In the genomic region with DNA sequence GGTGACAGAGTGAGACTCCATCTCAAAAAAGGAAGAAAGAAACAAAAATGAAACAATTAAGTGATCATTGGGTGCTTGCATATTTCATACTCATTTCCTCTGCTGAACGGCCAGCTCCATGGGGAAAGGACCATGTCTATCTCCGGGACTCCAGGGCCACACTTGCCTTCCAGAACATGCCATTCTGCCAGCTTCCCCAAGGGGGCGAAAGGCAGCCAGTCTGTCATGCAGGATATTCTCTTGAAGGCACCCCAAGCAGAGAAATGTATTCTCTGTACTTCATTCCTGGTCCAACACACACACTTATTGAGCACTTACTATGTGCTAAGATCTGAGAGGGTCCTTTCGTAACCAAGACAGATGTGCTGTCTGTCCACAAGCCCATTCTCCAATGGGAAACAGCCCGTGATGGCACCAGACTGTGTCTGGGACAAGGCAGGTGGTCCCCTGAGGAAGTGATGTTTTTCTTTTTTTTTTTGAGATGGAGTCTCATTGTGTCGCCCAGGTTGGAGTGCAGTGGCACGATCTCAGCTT, we compare ENCODE assay signal across 1 cellular context.
TF ChIP-seq lines count a peak whose summit lies in the region.

No MANE protein-coding gene starts in this region.

TF ChIP-seq in H1, 55 proteins besides CTCF, POLR2A, EP300 and RAD21:
- TF ChIP-seq ZNF274 (IDR thresholded peaks at IDR 0.05; ENCODE audit: borderline replicate concordance, extremely low read depth, low read length) (no peak), SUZ12 (IDR thresholded peaks at IDR 0.05; ENCODE audit: low read length) (no peak), GABPA (IDR thresholded peaks at IDR 0.05; ENCODE audit: borderline replicate concordance, insufficient read depth, low read length) (no peak), BCL11A (IDR thresholded peaks at IDR 0.05; ENCODE audit: low read depth in 2 of 2, low read length in 2 of 2) (no peak), CBX5 (IDR thresholded peaks at IDR 0.05; ENCODE audit: low read depth, low read length) (no peak), PHF8 (conservative IDR thresholded peaks at IDR 0.05; ENCODE audit: low read depth, low read length) (no peak), YY1 (IDR thresholded peaks at IDR 0.05; ENCODE audit: low read depth, low read length) (no peak), CREB1 (IDR thresholded peaks at IDR 0.05) (no peak), SAP30 (IDR thresholded peaks at IDR 0.05; ENCODE audit: insufficient read depth, insufficient replicate concordance, low read length) (no peak), POLR2AphosphoS5 (IDR thresholded peaks at IDR 0.05; ENCODE audit: low read depth, low read length) (no peak), HDAC6 (IDR thresholded peaks at IDR 0.05; ENCODE audit: low read depth, low read length) (no peak), MAFK (IDR thresholded peaks at IDR 0.05; ENCODE audit: low read depth, low read length) (no peak), RFX5 (IDR thresholded peaks at IDR 0.05; ENCODE audit: borderline replicate concordance, low read depth, low read length) (no peak), CHD1 (IDR thresholded peaks at IDR 0.05; ENCODE audit: low read depth, low read length) (no peak), CTBP2 (IDR thresholded peaks at IDR 0.05; ENCODE audit: borderline replicate concordance, insufficient read depth, insufficient read length, low read length) (no peak)
- TF ChIP-seq, protein P1, sequence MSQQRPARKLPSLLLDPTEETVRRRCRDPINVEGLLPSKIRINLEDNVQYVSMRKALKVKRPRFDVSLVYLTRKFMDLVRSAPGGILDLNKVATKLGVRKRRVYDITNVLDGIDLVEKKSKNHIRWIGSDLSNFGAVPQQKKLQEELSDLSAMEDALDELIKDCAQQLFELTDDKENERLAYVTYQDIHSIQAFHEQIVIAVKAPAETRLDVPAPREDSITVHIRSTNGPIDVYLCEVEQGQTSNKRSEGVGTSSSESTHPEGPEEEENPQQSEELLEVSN (IDR thresholded peaks at IDR 0.05), result no peak
- TF ChIP-seq, protein P2, sequence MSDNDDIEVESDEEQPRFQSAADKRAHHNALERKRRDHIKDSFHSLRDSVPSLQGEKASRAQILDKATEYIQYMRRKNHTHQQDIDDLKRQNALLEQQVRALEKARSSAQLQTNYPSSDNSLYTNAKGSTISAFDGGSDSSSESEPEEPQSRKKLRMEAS (IDR thresholded peaks at IDR 0.05), result no peak
- TF ChIP-seq, protein P3, sequence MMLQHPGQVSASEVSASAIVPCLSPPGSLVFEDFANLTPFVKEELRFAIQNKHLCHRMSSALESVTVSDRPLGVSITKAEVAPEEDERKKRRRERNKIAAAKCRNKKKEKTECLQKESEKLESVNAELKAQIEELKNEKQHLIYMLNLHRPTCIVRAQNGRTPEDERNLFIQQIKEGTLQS (IDR thresholded peaks at IDR 0.05; ENCODE audit: insufficient read depth, low read depth, low read length), result no peak
